Comparison of ENCODE assay signal across 17 cellular contexts in genomic region chr4:150855981-150856510, GRCh38.
"Had no signal": no experiment of that assay in that cellular context is flagged by ENCODE, and none has a peak within 500 bp of the region (broad histone marks: within the 10 kb centered on the region; RNA-seq: fewer than 3 reads in every experiment).

No MANE protein-coding gene starts in this region.

- ATAC-seq: activated CD4-positive, alpha-beta T cell treated with anti-CD3 and anti-CD28 coated beads for 36 hours; activated CD8-positive, alpha-beta memory T cell treated with anti-CD3 and anti-CD28 coated beads, Interleukin-2, amount 10 ng/mL, durations not matched to agents 7 days and 5 days; activated naive CD4-positive, alpha-beta T cell treated with anti-CD3 and anti-CD28 coated beads, Interleukin-2, amount 50 U/mL, for 72 hours; naive thymus-derived CD8-positive, alpha-beta T cell; pancreas had no signal

- H3K4me1 Mint-ChIP-seq: activated CD4-positive, alpha-beta T cell treated with anti-CD3 and anti-CD28 coated beads for 36 hours; activated CD8-positive, alpha-beta memory T cell treated with anti-CD3 and anti-CD28 coated beads, Interleukin-2, amount 10 ng/mL, durations not matched to agents 7 days and 5 days had no signal

- DNase-seq: activated CD4-positive, alpha-beta memory T cell treated with anti-CD3 and anti-CD28 coated beads for 36 hours; activated CD4-positive, alpha-beta T cell treated with anti-CD3 and anti-CD28 coated beads for 36 hours; activated CD8-positive, alpha-beta memory T cell treated with anti-CD3 and anti-CD28 coated beads, Interleukin-2, amount 10 ng/mL, durations not matched to agents 7 days and 5 days; activated effector memory CD4-positive, alpha-beta T cell treated with anti-CD3 and anti-CD28 coated beads, Interleukin-2, amount 50 U/mL, for 16 hours; activated T-cell treated with anti-CD3 and anti-CD28 coated beads, Interleukin-2, amount 50 U/mL, for 24 hours; esophagus squamous epithelium; kidney glomerular epithelial cell; mesenchymal stem cell; naive thymus-derived CD8-positive, alpha-beta T cell; pancreas; sigmoid colon; stimulated activated CD4-positive, alpha-beta T cell treated with anti-CD3 and anti-CD28 coated beads, Interleukin-1b, Interleukin-23, amount 100 ng/mL, for 48 hours; stomach; testis; upper lobe of left lung had no signal

- H3K36me3 ChIP-seq: pancreas, upper lobe of left lung had no signal

- H3K27ac Mint-ChIP-seq: activated CD4-positive, alpha-beta memory T cell treated with anti-CD3 and anti-CD28 coated beads for 36 hours; activated CD4-positive, alpha-beta T cell treated with anti-CD3 and anti-CD28 coated beads for 36 hours; activated CD8-positive, alpha-beta memory T cell treated with anti-CD3 and anti-CD28 coated beads, Interleukin-2, amount 10 ng/mL, durations not matched to agents 7 days and 5 days; activated T-cell treated with anti-CD3 and anti-CD28 coated beads, Interleukin-2, amount 50 U/mL, for 24 hours had no signal

- H3K27me3 Mint-ChIP-seq: activated CD4-positive, alpha-beta memory T cell treated with anti-CD3 and anti-CD28 coated beads for 36 hours; activated CD4-positive, alpha-beta T cell treated with anti-CD3 and anti-CD28 coated beads for 36 hours; activated CD8-positive, alpha-beta memory T cell treated with anti-CD3 and anti-CD28 coated beads, Interleukin-2, amount 10 ng/mL, durations not matched to agents 7 days and 5 days; activated T-cell treated with anti-CD3 and anti-CD28 coated beads, Interleukin-2, amount 50 U/mL, for 24 hours; naive thymus-derived CD8-positive, alpha-beta T cell had no signal

- H3K27me3 ChIP-seq: esophagus squamous epithelium, pancreas, sigmoid colon, stomach, testis, upper lobe of left lung had no signal

- H3K4me3 ChIP-seq: coronary artery, esophagus squamous epithelium, pancreas, sigmoid colon, stomach, testis, upper lobe of left lung had no signal

- H3K9me3 ChIP-seq: esophagus squamous epithelium, sigmoid colon, stomach, testis, upper lobe of left lung had no signal

- H3K4me1 ChIP-seq: esophagus squamous epithelium, pancreas, sigmoid colon, testis, upper lobe of left lung had no signal

- H3K27ac ChIP-seq: coronary artery, esophagus squamous epithelium, pancreas, sigmoid colon, stomach, testis, upper lobe of left lung had no signal

- H3K4me3 Mint-ChIP-seq: activated CD4-positive, alpha-beta memory T cell treated with anti-CD3 and anti-CD28 coated beads for 36 hours; activated CD4-positive, alpha-beta T cell treated with anti-CD3 and anti-CD28 coated beads for 36 hours; activated CD8-positive, alpha-beta memory T cell treated with anti-CD3 and anti-CD28 coated beads, Interleukin-2, amount 10 ng/mL, durations not matched to agents 7 days and 5 days; activated T-cell treated with anti-CD3 and anti-CD28 coated beads, Interleukin-2, amount 50 U/mL, for 24 hours; naive thymus-derived CD8-positive, alpha-beta T cell had no signal

- H3K9me3 Mint-ChIP-seq: activated CD4-positive, alpha-beta memory T cell treated with anti-CD3 and anti-CD28 coated beads for 36 hours; activated naive CD4-positive, alpha-beta T cell treated with anti-CD3 and anti-CD28 coated beads, Interleukin-2, amount 50 U/mL, for 72 hours; activated T-cell treated with anti-CD3 and anti-CD28 coated beads, Interleukin-2, amount 50 U/mL, for 24 hours; naive thymus-derived CD8-positive, alpha-beta T cell had no signal
